In genomic region chr2:208356420-208356819, GRCh38 we compare ENCODE assay signal across 11 cellular contexts. TPM values are rescaled to one million over a fixed set of nuclear protein-coding genes. Genes with fewer than 3 reads are reported as not detected.
"Had no signal": no experiment of that assay in that cellular context is flagged by ENCODE, and none has a peak within 500 bp of the region (broad histone marks: within the 10 kb centered on the region; RNA-seq: fewer than 3 reads in every experiment).

No MANE protein-coding gene starts in this region.

RNA-seq across cellular contexts. Expression of gene PTH2R, which starts 50.2 kb away (rescaled TPM):
- total RNA-seq: activated T-cell treated with anti-CD3 and anti-CD28 coated beads, Interleukin-2, amount 50 U/mL, for 4 hours; fibroblast of lung; foreskin keratinocyte; glomerular endothelial cell; left ventricle myocardium inferior; mesenteric fat pad; myocyte; pulmonary artery endothelial cell; right cardiac atrium; upper lobe of right lung had no signal
- polyA plus RNA-seq: fibroblast of lung, foreskin keratinocyte, neural cell, right cardiac atrium had no signal
